In genomic region chr15:40279437-40280141, GRCh38 we compare ENCODE assay signal across 8 cellular contexts. TPM values are rescaled to one million over a fixed set of nuclear protein-coding genes. Genes with fewer than 3 reads are reported as not detected.
DNase-seq lines count a peak whose midpoint lies in the region; ATAC-seq and TF ChIP-seq lines count a peak whose summit lies in the region.

No MANE protein-coding gene starts in this region.

- no peak for ATAC-seq in GM19328 (IDR thresholded peaks at IDR 0.05; ENCODE audit: unreplicated experiment)

- H3K79me2 ChIP-seq in OCI-LY3 (ENCODE audit: low read length) (no peaks in the 10 kb centered on the region), neural progenitor cell (ENCODE audit: low read depth) (no peaks in the 10 kb centered on the region)

- H3K4me3 Mint-ChIP-seq in neural progenitor cell, result no peak overlapping the region

- H3K27me3 Mint-ChIP-seq in neural progenitor cell (ENCODE audit: insufficient read depth, low read depth), result peaks cover 54% of the 10 kb centered on the region

- no peak overlapping the region for H3K27ac Mint-ChIP-seq in neural progenitor cell

- no peaks in the 10 kb centered on the region for H3K9me3 Mint-ChIP-seq in neural progenitor cell

- peaks cover 17% of the 10 kb centered on the region for H3K27me3 ChIP-seq in OCI-LY3 (ENCODE audit: low read depth, low read length)
- H3K27me3 ChIP-seq in neural progenitor cell, result peaks cover 79% of the 10 kb centered on the region

- H3K4me3 ChIP-seq in AG09309 (ENCODE audit: control insufficient read depth, low read depth, low read length) (no peak overlapping the region), OCI-LY3 (ENCODE audit: low read length) (peak overlapping the region; percentile 9; the same call in 1 of the 2 replicates), fibroblast of pulmonary artery (replicated peaks; ENCODE audit: low read depth, low read length) (no peak overlapping the region), neural progenitor cell (peak overlapping the region; percentile 1)

- H3K4me2 ChIP-seq in OCI-LY3 (ENCODE audit: low read length) (peak overlapping the region; percentile 85), neural progenitor cell (peak overlapping the region; percentile 68)

- H3K36me3 ChIP-seq in OCI-LY3 (replicated peaks; ENCODE audit: low read depth, low read length) (no peaks in the 10 kb centered on the region), neural progenitor cell (no peaks in the 10 kb centered on the region)

- DNase-seq in AG09309 (ENCODE audit: low read depth) (no peak), GM20000 (ENCODE audit: low spot score) (peak; percentile 89), activated T-helper 1 cell treated with Interleukin-2 at 50 U/mL for 16 hours (ENCODE audit: low read depth) (peak; percentile 48), fibroblast of pulmonary artery (ENCODE audit: low read depth) (peak; percentile 55), neural progenitor cell (ENCODE audit: low spot score) (peak; percentile 84), superior temporal gyrus (ENCODE audit: extremely low spot score) (peak; percentile 77)

- H3K9ac ChIP-seq in OCI-LY3 (ENCODE audit: low read length) (no peak overlapping the region), neural progenitor cell (no peak overlapping the region)

- H2AFZ ChIP-seq in OCI-LY3 (ENCODE audit: low read depth, low read length), result no peak overlapping the region
- no peak overlapping the region for H2AFZ ChIP-seq in neural progenitor cell (replicated peaks)

- H3F3A ChIP-seq in neural progenitor cell (ENCODE audit: low read depth), result peaks cover 25% of the 10 kb centered on the region

- H4K20me1 ChIP-seq in OCI-LY3 (ENCODE audit: insufficient read depth, low read length) (no peaks in the 10 kb centered on the region), neural progenitor cell (ENCODE audit: low read depth) (peaks cover 23% of the 10 kb centered on the region)

- TF ChIP-seq CTCF in AG09309 (IDR thresholded peaks at IDR 0.05; ENCODE audit: control insufficient read depth, insufficient read depth, low read depth, low read length, missing control alignments), result peak; percentile 98
- peak; percentile 97 for TF ChIP-seq CTCF in GM20000 (IDR thresholded peaks at IDR 0.05; ENCODE audit: extremely low read depth, missing control alignments)
- peak; percentile 97 for TF ChIP-seq CTCF in OCI-LY3 (IDR thresholded peaks at IDR 0.05; ENCODE audit: low read depth, low read length)
- peak; percentile 91 for TF ChIP-seq CTCF in fibroblast of pulmonary artery (IDR thresholded peaks at IDR 0.05; ENCODE audit: low read length, missing control alignments)
- peak; percentile 98 for TF ChIP-seq CTCF in neural progenitor cell (IDR thresholded peaks at IDR 0.05)

- H3K27ac ChIP-seq in OCI-LY3 (ENCODE audit: low read length), result no peak overlapping the region
- H3K27ac ChIP-seq in neural progenitor cell, result no peak overlapping the region

- H3K4me1 Mint-ChIP-seq in neural progenitor cell, result peaks cover 45% of the 10 kb centered on the region

- H3K4me1 ChIP-seq in OCI-LY3 (ENCODE audit: low read length) (peaks cover 41% of the 10 kb centered on the region), neural progenitor cell (peaks cover 22% of the 10 kb centered on the region)

- no peaks in the 10 kb centered on the region for H3K9me3 ChIP-seq in OCI-LY3 (ENCODE audit: insufficient read depth, low read length)
- H3K9me3 ChIP-seq in neural progenitor cell (ENCODE audit: low read depth), result no peaks in the 10 kb centered on the region

- no peaks in the 10 kb centered on the region for H3K36me3 Mint-ChIP-seq in neural progenitor cell

RNA-seq across cellular contexts. Expression of gene ANKRD63, which starts 3.3 kb away (rescaled TPM):
- not detected in 2 replicates for total RNA-seq in neural progenitor cell (ENCODE audit: low replicate concordance)

RNA-seq across cellular contexts. Expression of gene PLCB2, which starts 28.1 kb away (rescaled TPM):
- 0.56 and 2.1 TPM in 2 replicates for total RNA-seq in neural progenitor cell (ENCODE audit: low replicate concordance)

RNA-seq across cellular contexts. Expression of gene PAK6, which starts 40.7 kb away (rescaled TPM):
- 0.90 TPM in 1 of 2 replicates, not detected in the other for total RNA-seq in neural progenitor cell (ENCODE audit: low replicate concordance)

RNA-seq across cellular contexts. Expression of gene INAFM2, which starts 43.9 kb away (rescaled TPM):
- total RNA-seq in neural progenitor cell (ENCODE audit: low replicate concordance), result 11.5 and 18.2 TPM in 2 replicates

Comparison
In these comparisons a context has a peak if more than half of its experiments do, and no peak if none do; other contexts are left out.
1. H3K4me3 ChIP-seq: peak in OCI-LY3 (single experiment) and neural progenitor cell (single experiment); none in AG09309 (single experiment) and fibroblast of pulmonary artery (single experiment).
2. Peak in every context shown above with its lines, with median percentiles within 50 percentile points of each other: CTCF ChIP-seq.